ENCODE assay signal across 24 cellular contexts in genomic region chr17:21018894-21019293, GRCh38. TPM values are rescaled to one million over a fixed set of nuclear protein-coding genes. Genes with fewer than 3 reads are reported as not detected.
DNase-seq lines count a peak whose midpoint lies in the region; ATAC-seq, FAIRE-seq and TF ChIP-seq lines count a peak whose summit lies in the region.
"Had no signal": no experiment of that assay in that cellular context is flagged by ENCODE, and none has a peak within 500 bp of the region (broad histone marks: within the 10 kb centered on the region; RNA-seq: fewer than 3 reads in every experiment).

No MANE protein-coding gene starts in this region.

- no peaks in the 10 kb centered on the region for H3K23me2 ChIP-seq in H1 (ENCODE audit: low read depth, low read length)

- peaks cover 29 to 51% of the 10 kb centered on the region in 2 experiments for H4K20me1 ChIP-seq in H1 (replicated peaks in 1 of 2; ENCODE audit: control insufficient read depth in 1 of 2, insufficient read depth in 2 of 2, low read length in 2 of 2)

- TF ChIP-seq POLR2A in H1 (IDR thresholded peaks at IDR 0.05; ENCODE audit: control extremely low read depth in 1 of 2, low read depth in 2 of 2, low read length in 2 of 2) (no peak), sigmoid colon (IDR thresholded peaks at IDR 0.05) (no peak)

- no peak for FAIRE-seq in H1 (lab: Jason Lieb, UNC)
- FAIRE-seq: GM12892 had no signal

- no peak overlapping the region for H3K9ac ChIP-seq in H1 (replicated peaks in 1 of 4; ENCODE audit: extremely low read depth in 1 of 4, low read depth in 3 of 4, low read length in 3 of 4)
- H3K9ac ChIP-seq in mesenchymal stem cell (ENCODE audit: low read length), result no peak overlapping the region

- H3K27ac ChIP-seq in H1 (ENCODE audit: low read depth, low read length) (no peak overlapping the region), sigmoid colon (peak overlapping the region; percentile 59 to 79 (median 60)), mesenchymal stem cell (ENCODE audit: low read length, poor library complexity, severe bottlenecking) (no peak overlapping the region)

- 90% methylated on average over 9 of the region's 9 CpGs; no CpG with 5 or more reads in 1 of the 2 experiments for WGBS in H1 (ENCODE audit: extremely low coverage in 1 of 2, insufficient coverage in 1 of 2, insufficient read length in 1 of 2, insufficient replicate concordance in 2 of 2, low coverage in 1 of 2, low lambda C conversion rate in 2 of 2, missing lambda C conversion rate in 1 of 2), 2 experiments
- 84 to 90% methylated on average over 9 of the region's 9 CpGs for WGBS in sigmoid colon, 2 donors
- 96% methylated on average over 9 of the region's 9 CpGs for WGBS in mesenchymal stem cell

- H4K91ac ChIP-seq in H1 (replicated peaks; ENCODE audit: insufficient read length, low read length), result no peak overlapping the region
- no peak overlapping the region for H4K91ac ChIP-seq in mesenchymal stem cell (ENCODE audit: low read length)

- H3K79me1 ChIP-seq in H1 (ENCODE audit: low read depth, low read length), result peaks cover 30% of the 10 kb centered on the region
- peaks cover 10% of the 10 kb centered on the region for H3K79me1 ChIP-seq in mesenchymal stem cell (replicated peaks; ENCODE audit: low read length, poor library complexity, severe bottlenecking)

- H2BK5ac ChIP-seq in H1 (ENCODE audit: low read depth, low read length) (no peak overlapping the region), mesenchymal stem cell (ENCODE audit: low read depth, low read length, poor library complexity, severe bottlenecking) (no peak overlapping the region)

- peaks cover 11% of the 10 kb centered on the region for H3K4me1 Mint-ChIP-seq in activated T-cell treated with anti-CD3 and anti-CD28 coated beads, Interleukin-2, amount 50 U/mL, for 72 hours (ENCODE audit: low read depth)
- H3K4me1 Mint-ChIP-seq in memory B cell, result peaks cover 23% of the 10 kb centered on the region

- H2BK15ac ChIP-seq in H1 (ENCODE audit: low read length) (no peak overlapping the region), mesenchymal stem cell (ENCODE audit: low read depth, poor library complexity, severe bottlenecking) (no peak overlapping the region)

- H2AFZ ChIP-seq in H1 (ENCODE audit: low read length) (no peak overlapping the region), mesenchymal stem cell (ENCODE audit: low read depth, low read length) (no peak overlapping the region)

- peak overlapping the region; percentile 70; the same call in 1 of the 2 replicates for H4K8ac ChIP-seq in H1 (ENCODE audit: extremely low read depth, insufficient read depth, low read length)
- H4K8ac ChIP-seq in mesenchymal stem cell (ENCODE audit: low read length), result no peak overlapping the region

- H3K4ac ChIP-seq in H1 (replicated peaks; ENCODE audit: insufficient read length, low read depth, low read length) (no peak overlapping the region), mesenchymal stem cell (ENCODE audit: low read depth in 1 of 2, low read length in 2 of 2) (no peak overlapping the region)

- POLR2A ChIA-PET in H1 (lab: Charles Lee; ENCODE audit: partially characterized antibody), result interaction anchor here (0.6 to 2.6 kb wide), 8 partner anchors 10 to 21 kb away, joined by 3 to 8 read pairs (median 4); no protein-coding TSS in a partner anchor

- H2BK12ac ChIP-seq in H1 (ENCODE audit: low read depth, low read length) (no peak overlapping the region), mesenchymal stem cell (ENCODE audit: low read length in 2 of 2) (no peak overlapping the region)

- H3K9me3 Mint-ChIP-seq in activated T-cell treated with anti-CD3 and anti-CD28 coated beads, Interleukin-2, amount 50 U/mL, for 72 hours, result no peaks in the 10 kb centered on the region
- H3K9me3 Mint-ChIP-seq in memory B cell, result no peaks in the 10 kb centered on the region
- H3K9me3 Mint-ChIP-seq: CD8-positive, alpha-beta memory T cell had no signal

- H3K27me3 ChIP-seq in H1 (replicated peaks in 1 of 4; ENCODE audit: control insufficient read depth in 3 of 4, extremely low read depth in 1 of 4, insufficient read depth in 3 of 4, low read length in 3 of 4) (no peaks in the 10 kb centered on the region), sigmoid colon (no peaks in the 10 kb centered on the region), mesenchymal stem cell (ENCODE audit: control insufficient read depth in 1 of 2, insufficient read depth in 1 of 2, low read length in 2 of 2) (no peaks in the 10 kb centered on the region)

- no peak for DNase-seq in activated T-cell treated with anti-CD3 and anti-CD28 coated beads, Interleukin-2, amount 50 U/mL, for 72 hours
- no peak for DNase-seq in activated T-cell treated with anti-CD3 and anti-CD28 coated beads, Interleukin-2, amount 50 U/mL, for 48 hours
- DNase-seq in H1 (ENCODE audit: low read depth in 1 of 2, low spot score in 2 of 2) (no peak), memory B cell (ENCODE audit: low spot score in 2 of 2) (no peak), sigmoid colon (peak; percentile 66), mesenchymal stem cell (no peak), GM10266 (ENCODE audit: extremely low spot score) (no peak)
- DNase-seq: 8988T; AML-193; C1 segment of cervical spinal cord; Calu3; CD8-positive, alpha-beta memory T cell; DMS153; GOT3; Karpas-422; NCI-H1417; NCI-H1694 treated with DMSO at 0.1 percent for 48 hours; NCI-H446 treated with DMSO at 0.1 percent for 48 hours; NCI-H526 treated with DMSO at 0.1 percent for 48 hours; RPMI8226; SHP77 had no signal

- H2BK20ac ChIP-seq in H1 (ENCODE audit: low read length), result no peak overlapping the region

- H3K36me3 ChIP-seq in H1 (ENCODE audit: control insufficient read depth in 2 of 4, insufficient read depth in 4 of 4, low read length in 3 of 4), result peaks cover 68 to 92% (median 82%) of the 10 kb centered on the region in 4 experiments
- H3K36me3 ChIP-seq in sigmoid colon, result peaks cover 36 to 78% (median 62%) of the 10 kb centered on the region in 4 donors
- H3K36me3 ChIP-seq in mesenchymal stem cell (ENCODE audit: control insufficient read depth in 1 of 2, insufficient read depth in 2 of 2, low read depth in 1 of 2, low read length in 2 of 2), result peaks cover 68 to 92% of the 10 kb centered on the region in 2 experiments

- H3K14ac ChIP-seq in H1 (ENCODE audit: insufficient read length), result no peak overlapping the region
- no peak overlapping the region for H3K14ac ChIP-seq in mesenchymal stem cell (ENCODE audit: low read length in 2 of 2)

- H3K4me2 ChIP-seq in H1 (ENCODE audit: insufficient read depth in 1 of 2, low read depth in 2 of 2, low read length in 2 of 2), result no peak overlapping the region
- H3K4me2 ChIP-seq in mesenchymal stem cell (ENCODE audit: low read length, poor library complexity, severe bottlenecking), result no peak overlapping the region

- H3K79me2 ChIP-seq in H1 (ENCODE audit: control insufficient read depth in 1 of 2, insufficient read depth in 2 of 2, low read length in 2 of 2), result peaks cover 25 to 99% of the 10 kb centered on the region in 2 experiments

- no peak for ATAC-seq in activated T-cell treated with anti-CD3 and anti-CD28 coated beads, Interleukin-2, amount 50 U/mL, for 72 hours (replicated peaks in 1 of 2)
- ATAC-seq in memory B cell (ENCODE audit: low read depth) (no peak), HG02970 (IDR thresholded peaks at IDR 0.05; ENCODE audit: low FRiP score, unreplicated experiment) (no peak)
- ATAC-seq: HCT116 had no signal

- CTCF ChIA-PET in H1 (lab: Charles Lee; ENCODE audit: partially characterized antibody), result interaction anchor here (0.9 to 1.1 kb wide), 3 partner anchors 9 to 19 kb away, joined by 3 to 4 read pairs (median 3); no protein-coding TSS in a partner anchor

- H3K4me3 Mint-ChIP-seq in activated T-cell treated with anti-CD3 and anti-CD28 coated beads, Interleukin-2, amount 50 U/mL, for 72 hours, result no peak overlapping the region
- H3K4me3 Mint-ChIP-seq in memory B cell, result no peak overlapping the region
- H3K4me3 Mint-ChIP-seq: CD8-positive, alpha-beta memory T cell had no signal

- H3K36me3 Mint-ChIP-seq in activated T-cell treated with anti-CD3 and anti-CD28 coated beads, Interleukin-2, amount 50 U/mL, for 72 hours (ENCODE audit: insufficient read depth in 2 of 2), result peaks cover 17 to 44% of the 10 kb centered on the region in 2 donors
- H3K36me3 Mint-ChIP-seq in memory B cell, result peaks cover 35% of the 10 kb centered on the region

- no peak overlapping the region for H2BK120ac ChIP-seq in H1 (replicated peaks; ENCODE audit: low read depth, low read length)
- H2BK120ac ChIP-seq in mesenchymal stem cell (ENCODE audit: low read depth, low read length), result no peak overlapping the region

- H2AK5ac ChIP-seq in H1 (ENCODE audit: low read depth, low read length) (no peak overlapping the region), mesenchymal stem cell (ENCODE audit: low read length, severe bottlenecking) (no peak overlapping the region)

- H3K4me1 ChIP-seq in H1 (replicated peaks in 1 of 4; ENCODE audit: control insufficient read depth in 3 of 4, insufficient read depth in 4 of 4, low read length in 3 of 4), result no peaks in the 10 kb centered on the region
- peaks cover 0 to 55% (median 40%) of the 10 kb centered on the region in 4 donors for H3K4me1 ChIP-seq in sigmoid colon
- H3K4me1 ChIP-seq in mesenchymal stem cell (ENCODE audit: control insufficient read depth, insufficient read depth, low read depth, low read length), result peaks cover 4% of the 10 kb centered on the region

- peak overlapping the region; percentile 13 for H3K27ac Mint-ChIP-seq in activated T-cell treated with anti-CD3 and anti-CD28 coated beads, Interleukin-2, amount 50 U/mL, for 72 hours
- H3K27ac Mint-ChIP-seq in memory B cell, result peak overlapping the region; percentile 47
- H3K27ac Mint-ChIP-seq: CD8-positive, alpha-beta memory T cell had no signal

- H3K27me3 Mint-ChIP-seq in activated T-cell treated with anti-CD3 and anti-CD28 coated beads, Interleukin-2, amount 50 U/mL, for 72 hours (ENCODE audit: low read depth), result no peaks in the 10 kb centered on the region
- H3K27me3 Mint-ChIP-seq in memory B cell, result no peaks in the 10 kb centered on the region
- H3K27me3 Mint-ChIP-seq: CD8-positive, alpha-beta memory T cell had no signal

- H4K5ac ChIP-seq in H1 (ENCODE audit: insufficient read length, low read depth, low read length), result no peak overlapping the region

- TF ChIP-seq CTCF in H1 (IDR thresholded peaks at IDR 0.05; ENCODE audit: control extremely low read depth in 1 of 3, insufficient read depth in 1 of 3, low read depth in 1 of 3, low read length in 3 of 3), result no peak
- TF ChIP-seq CTCF in sigmoid colon (IDR thresholded peaks at IDR 0.05), result no peak
- TF ChIP-seq CTCF in GM10266 (IDR thresholded peaks at IDR 0.05; ENCODE audit: control insufficient read depth, insufficient read depth, low read depth, missing control alignments), result no peak

- TF ChIP-seq RAD21 in H1 (IDR thresholded peaks at IDR 0.05 in 1 of 2, conservative IDR thresholded peaks at IDR 0.05 in 1 of 2; ENCODE audit: low read depth in 2 of 2, low read length in 2 of 2), result no peak

- H3K9me3 ChIP-seq in H1 (ENCODE audit: insufficient read depth in 2 of 2, low read depth in 1 of 2, low read length in 1 of 2), result no peaks in the 10 kb centered on the region
- no peaks in the 10 kb centered on the region for H3K9me3 ChIP-seq in sigmoid colon
- H3K9me3 ChIP-seq in mesenchymal stem cell (ENCODE audit: control insufficient read depth, low read length), result no peaks in the 10 kb centered on the region

- no peak overlapping the region for H3K4me3 ChIP-seq in H1 (ENCODE audit: extremely low read depth in 1 of 4, insufficient read depth in 2 of 4, low read depth in 3 of 4, low read length in 4 of 4)
- no peak overlapping the region for H3K4me3 ChIP-seq in sigmoid colon
- H3K4me3 ChIP-seq in mesenchymal stem cell (ENCODE audit: insufficient read depth in 1 of 2, low read depth in 1 of 2, low read length in 2 of 2), result no peak overlapping the region

- H3K23ac ChIP-seq in H1 (ENCODE audit: insufficient read length) (no peak overlapping the region), mesenchymal stem cell (ENCODE audit: low read length in 2 of 2) (no peak overlapping the region)

- H3K56ac ChIP-seq in H1 (replicated peaks; ENCODE audit: insufficient read length, low read depth, low read length), result no peak overlapping the region

- no peak overlapping the region for H3K18ac ChIP-seq in H1 (ENCODE audit: extremely low read depth, low read length)
- H3K18ac ChIP-seq in mesenchymal stem cell (ENCODE audit: low read depth in 1 of 2, low read length in 2 of 2), result no peak overlapping the region

- no peak for TF ChIP-seq EP300 in H1 (IDR thresholded peaks at IDR 0.05; ENCODE audit: borderline replicate concordance in 1 of 2, low read depth in 2 of 2, low read length in 2 of 2)
- TF ChIP-seq EP300 in sigmoid colon (IDR thresholded peaks at IDR 0.05), result peak in 2 of 4 donors; percentile 10 to 29

- intact Hi-C loops in sigmoid colon (cut with DNase I), result no loop called here

RNA-seq across cellular contexts. Expression of gene USP22, which starts 23.9 kb away (rescaled TPM):
- 100 to 1,000 TPM; 175 to 195 TPM for total RNA-seq in activated T-cell treated with anti-CD3 and anti-CD28 coated beads, Interleukin-2, amount 50 U/mL, for 72 hours
- 316 and 321 TPM in 2 replicates for total RNA-seq in H1 (2021; fragmentation: NEBNext Ultra II Directional; extraction: Animal tissue kit (Norgen Biotek cat#: 25700))
- polyA plus RNA-seq in H1 (2011; rRNA removed) (221 and 365 TPM in 2 replicates), sigmoid colon (10 to 100 TPM; 25.2 to 71.2 (median 30.1) TPM)
- polyA plus RNA-seq in H1 (2011; cell fraction: cytosol; rRNA removed), result 169 TPM
- polyA plus RNA-seq in H1 (2011; cell fraction: nucleus; rRNA removed), result 298 TPM
- 171 to 196 TPM (median 176 TPM) in 4 replicates for polyA plus RNA-seq in H1 (2012, experiment 1 of 2)
- 106 TPM for polyA plus RNA-seq in H1 (2012, experiment 2 of 2)
- 137 TPM for polyA plus RNA-seq in H1 (2013, experiment 1 of 2)
- 124 TPM for polyA plus RNA-seq in H1 (2013, experiment 2 of 2)
- 456 and 459 TPM in 2 replicates for polyA minus RNA-seq in H1 (2011; rRNA and poly(A)+ RNA removed)
- polyA minus RNA-seq in H1 (2011; cell fraction: cytosol; rRNA and poly(A)+ RNA removed), result 270 TPM
- 188 TPM for polyA minus RNA-seq in H1 (2011; cell fraction: nucleus; rRNA and poly(A)+ RNA removed)
- 10 to 100 TPM; 68.8 to 84.2 (median 83.4) TPM for total RNA-seq in sigmoid colon
- 105 TPM for polyA plus RNA-seq in mesenchymal stem cell (2013, experiment 1 of 2)
- polyA plus RNA-seq in mesenchymal stem cell (2013, experiment 2 of 2), result 108 TPM

Comparison
In these comparisons a context has a peak if more than half of its experiments do, and no peak if none do; other contexts are left out.
1. H3K27ac ChIP-seq: peak in sigmoid colon (4 of 4); none in H1 (single experiment) and mesenchymal stem cell (single experiment).